In the genomic region with DNA sequence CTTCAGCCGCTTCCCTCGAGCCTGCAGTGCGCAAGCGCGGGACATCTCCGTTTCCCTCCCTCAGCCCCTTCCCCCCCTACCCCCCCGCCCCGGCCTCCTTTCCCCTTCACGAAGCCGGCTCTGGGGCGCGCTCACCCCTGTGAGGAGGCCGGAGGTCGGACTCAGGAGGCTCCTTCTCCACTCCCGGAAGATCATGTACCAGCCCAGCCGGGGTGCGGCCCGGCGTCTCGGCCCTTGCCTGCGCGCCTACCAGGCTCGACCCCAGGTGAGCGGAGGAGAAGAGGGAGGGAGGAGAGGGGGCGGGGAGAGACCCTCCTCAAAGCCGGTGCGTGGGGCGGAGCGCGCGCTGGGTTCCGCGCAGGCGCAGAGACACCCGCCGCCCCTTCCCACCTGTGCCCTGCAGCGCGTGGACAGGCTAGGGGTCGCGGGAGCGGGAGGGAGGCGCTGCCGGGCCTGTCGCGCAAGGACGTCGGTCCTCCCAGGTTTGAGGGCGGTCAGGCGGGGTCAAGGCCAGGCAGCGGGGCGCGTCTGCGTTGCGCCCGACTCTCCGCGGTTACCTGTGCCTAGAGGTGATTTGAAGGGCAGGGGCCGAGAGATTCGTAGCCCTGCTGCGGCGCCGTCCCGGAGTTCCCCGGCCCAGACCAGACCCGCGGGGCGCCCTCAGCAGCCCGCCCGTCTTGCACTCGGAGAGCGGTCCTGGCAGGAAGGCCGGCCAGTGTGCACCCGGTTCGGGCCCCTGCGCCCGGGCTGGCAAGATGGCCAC, we compare ENCODE assay signal across 8 cellular contexts. TPM values are rescaled to one million over a fixed set of nuclear protein-coding genes. Genes with fewer than 3 reads are reported as not detected.
A peak's percentile ranks its signal among the peaks of the same experiment; 100 is the strongest.
DNase-seq lines count a peak whose midpoint lies in the region; ATAC-seq and TF ChIP-seq lines count a peak whose summit lies in the region.

A gene with protein sequence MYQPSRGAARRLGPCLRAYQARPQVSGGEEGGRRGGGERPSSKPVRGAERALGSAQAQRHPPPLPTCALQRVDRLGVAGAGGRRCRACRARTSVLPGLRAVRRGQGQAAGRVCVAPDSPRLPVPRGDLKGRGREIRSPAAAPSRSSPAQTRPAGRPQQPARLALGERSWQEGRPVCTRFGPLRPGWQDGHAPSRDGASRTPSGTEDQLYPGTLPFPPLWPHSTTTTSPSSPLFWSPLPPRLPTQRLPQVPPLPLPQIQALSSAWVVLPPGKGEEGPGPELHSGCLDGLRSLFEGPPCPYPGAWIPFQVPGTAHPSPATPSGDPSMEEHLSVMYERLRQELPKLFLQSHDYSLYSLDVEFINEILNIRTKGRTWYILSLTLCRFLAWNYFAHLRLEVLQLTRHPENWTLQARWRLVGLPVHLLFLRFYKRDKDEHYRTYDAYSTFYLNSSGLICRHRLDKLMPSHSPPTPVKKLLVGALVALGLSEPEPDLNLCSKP (plus strand): TSS at position 95 of the 763 bp plus-strand sequence. CDS start 99 bp downstream, at position 194.

- peak within 1 kb of the TSS; percentile 45 for H2AK5ac ChIP-seq in IMR-90 (ENCODE audit: low read depth, low read length)

- no peaks in the 10 kb centered on the region for H3K4me1 ChIP-seq in IMR-90 (ENCODE audit: control insufficient read depth, insufficient read depth, low read length)
- H3K4me1 ChIP-seq in mucosa of rectum (ENCODE audit: control insufficient read depth in 2 of 2, insufficient read depth in 2 of 2, low read length in 2 of 2) = peaks cover 18 to 24% of the 10 kb centered on the region in 2 donors

- WGBS in IMR-90 (ENCODE audit: extremely low coverage in 2 of 2, insufficient read length in 1 of 2), 2 experiments = 0% methylated on average over 10 of the region's 76 CpGs; no CpG with 5 or more reads in 1 of the 2 experiments

- no peaks in the 10 kb centered on the region for H3K9me3 ChIP-seq in IMR-90 (ENCODE audit: control insufficient read depth, insufficient read depth, low read length)
- H3K9me3 ChIP-seq in mucosa of rectum (ENCODE audit: control insufficient read depth in 2 of 2, low read length in 2 of 2) = no peaks in the 10 kb centered on the region

- peak within 1 kb of the TSS; percentile 99 for H2AFZ ChIP-seq in IMR-90 (replicated peaks; ENCODE audit: low read length, poor library complexity)

- H2BK120ac ChIP-seq in IMR-90 (ENCODE audit: low read depth, low read length) = no peak within 1 kb of the TSS

- no peak within 1 kb of the TSS for H2BK20ac ChIP-seq in IMR-90 (ENCODE audit: low read depth, low read length)

- DNase-seq in D341Med (ENCODE audit: low spot score) = peak; percentile 96
- DNase-seq in IMR-90 = peak; percentile 91
- peak; percentile 87 for DNase-seq in OCI-M1 (lab: John Stamatoyannopoulos, UW)
- peak; percentile 81 for DNase-seq in activated T-cell treated with anti-CD3 and anti-CD28 coated beads for 48 hours (ENCODE audit: low read depth)
- DNase-seq in epithelial cell of proximal tubule (ENCODE audit: low read depth) = peak; percentile 26
- DNase-seq in stimulated activated CD8-positive, alpha-beta memory T cell treated with anti-CD3 and anti-CD28 coated beads, Interleukin-7, amount 100 ng/mL, for 1 hour (ENCODE audit: low read depth in 2 of 2) = peak; percentile 43 to 48

- H3K56ac ChIP-seq in IMR-90 (ENCODE audit: extremely low read depth, insufficient read depth, low read length) = peak within 1 kb of the TSS; percentile 60

- H3K27me3 ChIP-seq in IMR-90 (ENCODE audit: control insufficient read depth, insufficient read depth, low read length) (no peaks in the 10 kb centered on the region), mucosa of rectum (ENCODE audit: control insufficient read depth in 2 of 2, insufficient read depth in 2 of 2, low read length in 2 of 2) (no peaks in the 10 kb centered on the region)

- H3K36me3 ChIP-seq in IMR-90 (ENCODE audit: control insufficient read depth, insufficient read depth, low read length) (peaks cover 31% of the 10 kb centered on the region), mucosa of rectum (ENCODE audit: control insufficient read depth in 2 of 2, insufficient read depth in 2 of 2, low read length in 2 of 2) (peaks cover 27 to 38% of the 10 kb centered on the region in 2 donors)

- H3K27ac ChIP-seq in IMR-90 (ENCODE audit: insufficient read depth, low read length) = peak within 1 kb of the TSS; percentile 86
- peak within 1 kb of the TSS; percentile 99 for H3K27ac ChIP-seq in mucosa of rectum (ENCODE audit: low read depth in 2 of 2, low read length in 2 of 2)

- dilution Hi-C loops in IMR-90 (cut with HindIII; ENCODE audit: low sequenced_read_pairs, unreplicated experiment) = no loop called here

- BruUV-seq in IMR-90 (replicated peaks; lab: Mats Ljungman, UMichigan) = no TSS peak

- H2BK15ac ChIP-seq in IMR-90 (ENCODE audit: low read depth, low read length) = no peak within 1 kb of the TSS; the same call in 2 of the 3 replicates

- peak within 1 kb of the TSS; percentile 93 for H3K4me2 ChIP-seq in IMR-90 (ENCODE audit: low read depth, low read length)

- H4K5ac ChIP-seq in IMR-90 (ENCODE audit: low read depth, low read length) = peak within 1 kb of the TSS; percentile 75

- peak within 1 kb of the TSS; percentile 61 for H3K23ac ChIP-seq in IMR-90 (ENCODE audit: low read depth, low read length)

- peak within 1 kb of the TSS; percentile 1; the same call in 1 of the 2 replicates for H3K18ac ChIP-seq in IMR-90 (ENCODE audit: low read depth, low read length)

- H4K91ac ChIP-seq in IMR-90 (ENCODE audit: insufficient read depth, low read depth, low read length) = peak within 1 kb of the TSS; percentile 68; the same call in 1 of the 2 replicates

- peak within 1 kb of the TSS; percentile 93 for H3K4me3 ChIP-seq in IMR-90 (ENCODE audit: insufficient read depth, low read depth, low read length)
- H3K4me3 ChIP-seq in epithelial cell of proximal tubule (ENCODE audit: low read depth, low read length) = peak within 1 kb of the TSS; percentile 92
- peak within 1 kb of the TSS; percentile 86 for H3K4me3 ChIP-seq in mucosa of rectum (ENCODE audit: low read length in 2 of 2)

- H4K20me1 ChIP-seq in IMR-90 (ENCODE audit: insufficient read depth, low read length) = peaks cover 4% of the 10 kb centered on the region; the same call in 1 of the 2 replicates

- no peak for TF ChIP-seq RAD21 in IMR-90 (IDR thresholded peaks at IDR 0.05; ENCODE audit: low read length)

- H4K8ac ChIP-seq in IMR-90 (ENCODE audit: low read depth in 2 of 2, low read length in 2 of 2) = peak within 1 kb of the TSS; percentile 53 to 81; a peak in 3 of 4 replicates

- TF ChIP-seq CTCF in IMR-90 (conservative IDR thresholded peaks at IDR 0.05; ENCODE audit: low read depth, low read length) (no peak), epithelial cell of proximal tubule (conservative IDR thresholded peaks at IDR 0.05; ENCODE audit: low read depth, low read length) (no peak)

- peak; percentile 54 for ATAC-seq in GM21528 (IDR thresholded peaks at IDR 0.05; ENCODE audit: low FRiP score, unreplicated experiment)
- peak; percentile 90 for ATAC-seq in IMR-90 (ENCODE audit: low read depth)

- peak within 1 kb of the TSS; percentile 49 for H3K14ac ChIP-seq in IMR-90 (replicated peaks; ENCODE audit: low read depth, low read length)

- in situ Hi-C loops in IMR-90 (cut with MboI; ENCODE audit: low sequenced_read_pairs) = no loop called here

- H3K9me1 ChIP-seq in IMR-90 (ENCODE audit: insufficient read depth, low read length) = no peaks in the 10 kb centered on the region; the same call in 1 of the 2 replicates

- intact Hi-C loops in IMR-90 (cut with micrococcal nuclease) = no loop called here

- H3K9ac ChIP-seq in IMR-90 (ENCODE audit: low read depth, low read length) (peak within 1 kb of the TSS; percentile 85), mucosa of rectum (ENCODE audit: low read depth in 1 of 2, low read length in 2 of 2) (peak within 1 kb of the TSS; percentile 94 to 98)

- CTCF ChIA-PET in IMR-90 (lab: Yijun Ruan, JAX) = no interaction called here

- peak within 1 kb of the TSS; percentile 79 for H2BK5ac ChIP-seq in IMR-90 (ENCODE audit: low read depth, low read length, poor library complexity, severe bottlenecking)

- peak within 1 kb of the TSS; percentile 95 for H2AK9ac ChIP-seq in IMR-90 (replicated peaks; ENCODE audit: low read depth, low read length, poor library complexity)

- H3K79me1 ChIP-seq in IMR-90 (ENCODE audit: low read depth in 1 of 2, low read length in 2 of 2) = peaks cover 9 to 40% of the 10 kb centered on the region in 2 experiments

- TF ChIP-seq POLR2A in IMR-90 (IDR thresholded peaks at IDR 0.05; ENCODE audit: low read depth, low read length) = no peak

- POLR2A ChIA-PET in IMR-90 (lab: Charles Lee; ENCODE audit: unreplicated experiment) = interaction anchor here (0.6 kb wide), 3 partner anchors 17 to 214 kb away, joined by 4 to 10 read pairs (median 4); no protein-coding TSS in a partner anchor

- H3K4ac ChIP-seq in IMR-90 (ENCODE audit: low read depth, low read length) = peak within 1 kb of the TSS; percentile 34

TF ChIP-seq in IMR-90, 13 proteins besides CTCF, POLR2A, EP300 and RAD21:
- TF ChIP-seq MAZ (IDR thresholded peaks at IDR 0.05; ENCODE audit: borderline replicate concordance, low read depth, low read length) = peak; percentile 38; the same call in 1 of the 2 replicates
- TF ChIP-seq RCOR1 (IDR thresholded peaks at IDR 0.05; ENCODE audit: insufficient replicate concordance, low read length) = no peak

RNA-seq across cellular contexts. Expression of the gene that starts here (rescaled TPM):
- total RNA-seq in IMR-90 (2012; rRNA removed) (1.1 and 1.4 TPM in 2 replicates), epithelial cell of proximal tubule (4.6 and 10.5 TPM in 2 replicates)
- polyA plus RNA-seq in IMR-90 (2012; rRNA removed) = 11.7 and 12.8 TPM in 2 replicates
- 10.8 and 15.8 TPM in 2 replicates for polyA plus RNA-seq in IMR-90 (2012; cell fraction: cytosol; rRNA removed)
- 30.4 and 39.8 TPM in 2 replicates for polyA plus RNA-seq in IMR-90 (2012; cell fraction: nucleus; rRNA removed; ENCODE audit: low replicate concordance)

Comparison
In these comparisons a context has a peak if more than half of its experiments do, and no peak if none do; other contexts are left out.
1. Peak in every context shown above with its lines: DNase-seq, ATAC-seq, H3K4me3 ChIP-seq and H3K27ac ChIP-seq.
2. DNase-seq: peak in every context shown above with its lines; median percentile 96 in D341Med; 91 in IMR-90; 87 in OCI-M1; 81 in activated T-cell treated with anti-CD3 and anti-CD28 coated beads for 48 hours; 46 in stimulated activated CD8-positive, alpha-beta memory T cell treated with anti-CD3 and anti-CD28 coated beads, Interleukin-7, amount 100 ng/mL, for 1 hour; 26 in epithelial cell of proximal tubule.